ENCODE assay signal across 17 cellular contexts in the genomic region with DNA sequence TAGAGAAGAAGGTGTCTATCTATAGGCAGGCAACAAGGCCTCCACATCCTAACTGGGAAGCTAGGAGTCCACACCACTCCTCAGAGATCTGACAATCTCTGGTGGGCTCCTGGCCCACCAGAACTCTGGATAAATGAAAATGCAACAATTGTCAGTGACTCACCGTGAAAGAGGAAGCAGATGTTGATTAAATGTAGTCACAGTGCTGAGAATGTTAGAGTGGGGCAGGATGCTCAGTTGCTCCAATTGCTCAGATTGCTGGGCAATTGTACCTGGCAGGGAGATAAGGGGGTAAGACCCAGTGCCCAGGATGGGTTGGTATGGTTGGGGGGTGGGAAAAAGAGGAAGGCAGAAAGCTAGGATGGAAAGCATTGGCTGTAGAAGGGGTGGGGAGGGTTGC. TPM values are rescaled to one million over a fixed set of nuclear protein-coding genes. Genes with fewer than 3 reads are reported as not detected.
"Had no signal": no experiment of that assay in that cellular context is flagged by ENCODE, and none has a peak within 500 bp of the region (broad histone marks: within the 10 kb centered on the region; RNA-seq: fewer than 3 reads in every experiment).

No MANE protein-coding gene starts in this region.

- H3K27me3 ChIP-seq: body of pancreas, spleen had no signal

- H3K4me3 ChIP-seq: body of pancreas, mucosa of descending colon, spleen had no signal

- H3K36me3 Mint-ChIP-seq: activated naive CD4-positive, alpha-beta T cell treated with anti-CD3 and anti-CD28 coated beads, Interleukin-2, amount 50 U/mL, for 24 hours; naive thymus-derived CD8-positive, alpha-beta T cell had no signal

- H3K4me1 Mint-ChIP-seq: central memory CD8-positive, alpha-beta T cell; naive thymus-derived CD8-positive, alpha-beta T cell had no signal

- H3K27me3 Mint-ChIP-seq: activated naive CD4-positive, alpha-beta T cell treated with anti-CD3 and anti-CD28 coated beads, Interleukin-2, amount 50 U/mL, for 24 hours; progenitor cell of endocrine pancreas; type B pancreatic cell had no signal

- H3K4me1 ChIP-seq: body of pancreas had no signal

- H3K27ac ChIP-seq: body of pancreas, epithelial cell of prostate, spleen had no signal

- H3K9me3 Mint-ChIP-seq: activated naive CD4-positive, alpha-beta T cell treated with anti-CD3 and anti-CD28 coated beads, Interleukin-2, amount 50 U/mL, for 24 hours; central memory CD8-positive, alpha-beta T cell; effector memory CD8-positive, alpha-beta T cell; naive thymus-derived CD8-positive, alpha-beta T cell; type B pancreatic cell had no signal

- H3K9me3 ChIP-seq: body of pancreas, mucosa of descending colon, spleen had no signal

- ATAC-seq: body of pancreas; effector memory CD8-positive, alpha-beta T cell; mucosa of descending colon; naive thymus-derived CD8-positive, alpha-beta T cell had no signal

- H3K4me3 Mint-ChIP-seq: activated naive CD4-positive, alpha-beta T cell treated with anti-CD3 and anti-CD28 coated beads, Interleukin-2, amount 50 U/mL, for 24 hours; central memory CD8-positive, alpha-beta T cell; effector memory CD8-positive, alpha-beta T cell; naive thymus-derived CD8-positive, alpha-beta T cell; type B pancreatic cell had no signal

- H3K27ac Mint-ChIP-seq: activated naive CD4-positive, alpha-beta T cell treated with anti-CD3 and anti-CD28 coated beads, Interleukin-2, amount 50 U/mL, for 24 hours; effector memory CD8-positive, alpha-beta T cell; naive thymus-derived CD8-positive, alpha-beta T cell; progenitor cell of endocrine pancreas; type B pancreatic cell had no signal

- DNase-seq: activated effector memory CD4-positive, alpha-beta T cell treated with Interleukin-2 at 50 U/mL for 16 hours; activated T-cell treated with anti-CD3 and anti-CD28 coated beads, Interleukin-2, amount 50 U/mL, for 1 hour; amniotic stem cell; effector memory CD8-positive, alpha-beta T cell; mucosa of descending colon; naive thymus-derived CD8-positive, alpha-beta T cell; occipital lobe; spleen; stimulated activated naive CD4-positive, alpha-beta T cell had no signal

RNA-seq across cellular contexts. Expression of a gene that starts 4.3 kb away (rescaled TPM):
- total RNA-seq: body of pancreas; lung microvascular endothelial cell; naive thymus-derived CD8-positive, alpha-beta T cell; occipital lobe; T-helper 2 cell treated with Interferon-gamma antibody and Interleukin-4, amounts not matched to agents 100 ng/mL and 5 ng/mL, for 36 hours had no signal

RNA-seq across cellular contexts. Expression of a gene that starts 23.2 kb away (rescaled TPM):
- total RNA-seq: naive thymus-derived CD8-positive, alpha-beta T cell; occipital lobe; progenitor cell of endocrine pancreas; T-helper 2 cell treated with Interferon-gamma antibody and Interleukin-4, amounts not matched to agents 100 ng/mL and 5 ng/mL, for 36 hours had no signal

RNA-seq across cellular contexts. Expression of a gene that starts 24.3 kb away (rescaled TPM):
- total RNA-seq: body of pancreas; lung microvascular endothelial cell; mucosa of descending colon; naive thymus-derived CD8-positive, alpha-beta T cell had no signal
